In genomic region chr2:219219113-219219696, GRCh38 we compare ENCODE assay signal across 8 cellular contexts. TPM values are rescaled to one million over a fixed set of nuclear protein-coding genes. Genes with fewer than 3 reads are reported as not detected.
DNase-seq lines count a peak whose midpoint lies in the region; ATAC-seq and TF ChIP-seq lines count a peak whose summit lies in the region.

No MANE protein-coding gene starts in this region.

- TF ChIP-seq CTCF in WTC11 (IDR thresholded peaks at IDR 0.05): no peak

- DNase-seq in GM23248 (no peak), WTC11 (ENCODE audit: low spot score) (peak; percentile 59), right cardiac atrium (peak in 2 of 3 donors; percentile 52 to 70), NCI-H1694 (lab: John Stamatoyannopoulos, UW) (no peak)
- no peak for DNase-seq in activated CD4-positive, alpha-beta T cell treated with anti-CD3 and anti-CD28 coated beads for 4 hours

- H3K27ac ChIP-seq in GM23248: peak overlapping the region; percentile 91
- peak overlapping the region; percentile 9 for H3K27ac ChIP-seq in right cardiac atrium (ENCODE audit: low read length)

- H3K27ac Mint-ChIP-seq in WTC11: peak overlapping the region; percentile 79

- intact Hi-C loops in right cardiac atrium (cut with DNase I): no loop called here

- H4K20me1 ChIP-seq in GM23248 (ENCODE audit: insufficient read depth): no peaks in the 10 kb centered on the region

- H3K4me1 Mint-ChIP-seq in WTC11: peaks cover 25% of the 10 kb centered on the region

- H2AFZ ChIP-seq in GM23248: peak overlapping the region; percentile 35; the same call in 1 of the 2 replicates

- H3K4me2 ChIP-seq in GM23248 (ENCODE audit: unreplicated experiment) (peak overlapping the region; percentile 75), skeletal muscle satellite cell (ENCODE audit: low read length) (peak overlapping the region; percentile 93)

- H3K4me1 ChIP-seq in GM23248 (ENCODE audit: insufficient read depth) (peaks cover 16% of the 10 kb centered on the region), right cardiac atrium (ENCODE audit: control insufficient read depth, insufficient read depth, low read length) (peaks cover 6% of the 10 kb centered on the region), skeletal muscle satellite cell (ENCODE audit: control insufficient read depth, insufficient read depth, low read length) (peaks cover 31% of the 10 kb centered on the region)

- H3K79me2 ChIP-seq in GM23248 (ENCODE audit: insufficient read depth): peaks cover 11% of the 10 kb centered on the region; the same call in 1 of the 2 replicates

- ATAC-seq in WTC11 (peak; percentile 58), right cardiac atrium (peak; percentile 0 to 2), HG03280 (IDR thresholded peaks at IDR 0.05; ENCODE audit: unreplicated experiment) (no peak), GM18520 (IDR thresholded peaks at IDR 0.05; ENCODE audit: unreplicated experiment) (no peak)

- WGBS in GM23248 (ENCODE audit: low coverage in 1 of 2, low lambda C conversion rate in 2 of 2, missing lambda C conversion rate in 2 of 2), 2 experiments: 12 to 13% methylated on average over 33 of the region's 33 CpGs
- 12% methylated on average over 33 of the region's 33 CpGs for WGBS in right cardiac atrium

- CTCF ChIA-PET in WTC11 (lab: Charles Lee): interaction anchor here (0.9 to 2.8 kb wide), 8 partner anchors 10 to 310 kb away, joined by 3 to 24 read pairs (median 5); partner anchors contain the start of genes ANKZF1, ATG9A, DNPEP and TUBA4B

- H3K36me3 ChIP-seq in GM23248 (ENCODE audit: low read depth): peaks cover 17% of the 10 kb centered on the region
- peaks cover 53% of the 10 kb centered on the region for H3K36me3 ChIP-seq in skeletal muscle satellite cell (ENCODE audit: insufficient read depth, low read length)

- H3K4me3 ChIP-seq in GM23248: peak overlapping the region; percentile 69
- peak overlapping the region; percentile 7 for H3K4me3 ChIP-seq in right cardiac atrium (ENCODE audit: low read length)
- peak overlapping the region; percentile 71 for H3K4me3 ChIP-seq in skeletal muscle satellite cell (ENCODE audit: low read length)

- peaks cover 38% of the 10 kb centered on the region for H3K36me3 Mint-ChIP-seq in WTC11

- H3K27me3 Mint-ChIP-seq in WTC11 (ENCODE audit: low read depth): no peaks in the 10 kb centered on the region

- H3K9ac ChIP-seq in GM23248 (peak overlapping the region; percentile 83), skeletal muscle satellite cell (ENCODE audit: low read depth, low read length) (peak overlapping the region; percentile 71)

- peak overlapping the region; percentile 85 for H3K4me3 Mint-ChIP-seq in WTC11

- in situ Hi-C loops in GM23248 (cut with MboI): no loop called here

- POLR2A ChIA-PET in WTC11 (lab: Charles Lee): interaction anchor here (1.0 to 3.0 kb wide), 8 partner anchors 11 to 265 kb away, joined by 4 to 21 read pairs (median 10); partner anchors contain the start of genes ANKZF1, ATG9A, DNAJB2 and DNPEP

- no peaks in the 10 kb centered on the region for H3K9me3 Mint-ChIP-seq in WTC11

- H3K9me3 ChIP-seq in GM23248 (ENCODE audit: low read depth): no peaks in the 10 kb centered on the region
- H3K9me3 ChIP-seq in right cardiac atrium (ENCODE audit: control insufficient read depth, low read length): no peaks in the 10 kb centered on the region
- no peaks in the 10 kb centered on the region for H3K9me3 ChIP-seq in skeletal muscle satellite cell (replicated peaks; ENCODE audit: low read length)

- no peaks in the 10 kb centered on the region for H3K9me2 ChIP-seq in GM23248 (ENCODE audit: insufficient read depth)

- H3F3A ChIP-seq in GM23248 (ENCODE audit: insufficient read depth): peaks cover 17% of the 10 kb centered on the region

- no peaks in the 10 kb centered on the region for H3K27me3 ChIP-seq in GM23248 (replicated peaks; ENCODE audit: insufficient read depth)
- no peaks in the 10 kb centered on the region for H3K27me3 ChIP-seq in right cardiac atrium (ENCODE audit: control insufficient read depth, insufficient read depth)
- H3K27me3 ChIP-seq in skeletal muscle satellite cell (ENCODE audit: control insufficient read depth, insufficient read depth, low read length): no peaks in the 10 kb centered on the region

TF ChIP-seq in WTC11, 78 proteins besides CTCF, POLR2A, EP300 and RAD21 (continues in another document):
- TF ChIP-seq ZNF219 (CRISPR knock-in tag; IDR thresholded peaks at IDR 0.05; ENCODE audit: borderline replicate concordance) (no peak), NFE2L1 (CRISPR knock-in tag; IDR thresholded peaks at IDR 0.05) (peak; percentile 78), NR3C1 (CRISPR knock-in tag; conservative IDR thresholded peaks at IDR 0.05; ENCODE audit: low read depth) (no peak), E2F4 (CRISPR knock-in tag; IDR thresholded peaks at IDR 0.05; ENCODE audit: borderline replicate concordance, low read depth) (0 out of 2 replicates have a peak, but pooled peaks have one; percentile 72), ZNF532 (CRISPR knock-in tag; IDR thresholded peaks at IDR 0.05; ENCODE audit: borderline replicate concordance) (no peak)

RNA-seq across cellular contexts. Expression of gene ABCB6, which starts 0.4 kb away (rescaled TPM):
- total RNA-seq in GM23248 (2014; rRNA removed; shearing (Covaris generic)): 25.3 and 35.7 TPM in 2 replicates
- polyA plus RNA-seq in GM23248 (2016; fragmentation: Nextera tagmentation; extraction: Ambion mirVana) (21.8 TPM in 2 replicates), right cardiac atrium (23.4 TPM)
- total RNA-seq in WTC11 (2021) (42.1 to 45.3 TPM (median 44.8 TPM) in 3 replicates), right cardiac atrium (10 to 100 TPM; 19.4 to 30.5 (median 23.5) TPM)
- total RNA-seq in skeletal muscle satellite cell (2012; rRNA removed): 25.6 and 30.1 TPM in 2 replicates

RNA-seq across cellular contexts. Expression of gene ATG9A, which starts 10.2 kb away (rescaled TPM):
- total RNA-seq in GM23248 (2014; rRNA removed; shearing (Covaris generic)): 84.4 and 97.3 TPM in 2 replicates
- polyA plus RNA-seq in GM23248 (2016; fragmentation: Nextera tagmentation; extraction: Ambion mirVana) (68.5 and 72.6 TPM in 2 replicates), right cardiac atrium (43.1 TPM)
- total RNA-seq in WTC11 (2021) (42.9 to 48.4 TPM (median 46.7 TPM) in 3 replicates), right cardiac atrium (10 to 100 TPM; 69.2 to 78.5 (median 77.3) TPM)
- 35.7 and 44.3 TPM in 2 replicates for total RNA-seq in skeletal muscle satellite cell (2012; rRNA removed)

RNA-seq across cellular contexts. Expression of gene ANKZF1, which starts 10.4 kb away (rescaled TPM):
- total RNA-seq in GM23248 (2014; rRNA removed; shearing (Covaris generic)): 27.8 and 32.6 TPM in 2 replicates
- polyA plus RNA-seq in GM23248 (2016; fragmentation: Nextera tagmentation; extraction: Ambion mirVana) (26.8 and 31.5 TPM in 2 replicates), right cardiac atrium (20.1 TPM)
- total RNA-seq in WTC11 (2021) (56.9 to 70.4 TPM (median 58.0 TPM) in 3 replicates), right cardiac atrium (10 to 100 TPM; 14.9 to 32.0 (median 27.2) TPM)
- 19.3 and 26.6 TPM in 2 replicates for total RNA-seq in skeletal muscle satellite cell (2012; rRNA removed)

RNA-seq across cellular contexts. Expression of gene ZFAND2B, which starts 12.6 kb away (rescaled TPM):
- total RNA-seq in GM23248 (2014; rRNA removed; shearing (Covaris generic)): 39.3 and 42.4 TPM in 2 replicates
- polyA plus RNA-seq in GM23248 (2016; fragmentation: Nextera tagmentation; extraction: Ambion mirVana): 36.0 and 38.9 TPM in 2 replicates
- total RNA-seq in WTC11 (2021): 19.5 to 21.1 TPM (median 20.2 TPM) in 3 replicates
- total RNA-seq in right cardiac atrium: 10 to 100 TPM; 21.8 to 28.9 (median 22.8) TPM
- polyA plus RNA-seq in right cardiac atrium: 23.9 TPM
- 15.7 and 15.9 TPM in 2 replicates for total RNA-seq in skeletal muscle satellite cell (2012; rRNA removed)

RNA-seq across cellular contexts. Expression of gene GLB1L, which starts 26.0 kb away (rescaled TPM):
- total RNA-seq in GM23248 (2014; rRNA removed; shearing (Covaris generic)): 13.4 and 13.5 TPM in 2 replicates
- polyA plus RNA-seq in GM23248 (2016; fragmentation: Nextera tagmentation; extraction: Ambion mirVana) (3.4 and 3.8 TPM in 2 replicates), right cardiac atrium (3.1 TPM)
- total RNA-seq in WTC11 (2021) (5.2 to 6.4 TPM (median 6.1 TPM) in 3 replicates), right cardiac atrium (1 to 10 TPM; 2.7 to 3.8 (median 3.3) TPM)
- total RNA-seq in skeletal muscle satellite cell (2012; rRNA removed): 6.6 and 11.4 TPM in 2 replicates

Comparison
In these comparisons a context has a peak if more than half of its experiments do, and no peak if none do; other contexts are left out.
1. DNase-seq: peak in WTC11 (single experiment) and right cardiac atrium (2 of 3); none in GM23248 (single experiment), NCI-H1694 (single experiment) and activated CD4-positive, alpha-beta T cell treated with anti-CD3 and anti-CD28 coated beads for 4 hours (0 of 2).
2. H3K4me3 ChIP-seq: peak in every context shown above with its lines; median percentile 71 in skeletal muscle satellite cell; 69 in GM23248; 7 in right cardiac atrium.
3. ATAC-seq: peak in WTC11 (single experiment) and right cardiac atrium (2 of 2); none in HG03280 (single experiment) and GM18520 (single experiment).